8 cellular contexts compared by ENCODE assay signal in the genomic region with DNA sequence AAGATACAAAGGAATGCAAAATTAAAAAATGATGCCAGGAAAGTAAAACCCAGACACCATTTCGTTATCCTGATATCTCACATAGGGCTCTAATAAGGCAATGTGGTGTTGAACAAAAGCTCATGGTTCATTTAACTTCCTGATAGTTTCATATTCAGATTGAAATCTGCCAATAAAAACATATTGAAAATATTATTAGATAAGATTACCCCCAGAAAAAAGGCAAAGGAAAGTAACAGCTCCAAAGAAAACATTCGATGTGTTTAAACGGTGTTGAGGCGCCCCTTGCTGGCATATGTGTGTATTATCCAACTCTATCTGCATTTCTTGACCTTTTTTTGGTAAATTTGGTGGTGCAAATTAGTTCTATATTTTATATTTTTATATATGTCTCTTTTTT.
DNase-seq lines count a peak whose midpoint lies in the region; ATAC-seq and TF ChIP-seq lines count a peak whose summit lies in the region.

No MANE protein-coding gene starts in this region.

- peak; percentile 62 for TF ChIP-seq CTCF in retinal pigment epithelial cell (conservative IDR thresholded peaks at IDR 0.05; ENCODE audit: low read depth, low read length)

- intact Hi-C loops in Right ventricle myocardium superior (cut with DNase I), result loop anchor here (1.0 kb wide), 1 partner anchor 229 kb away; no protein-coding TSS in a partner anchor
- intact Hi-C loops in cardiac septum (cut with DNase I), result loop anchor here (1.0 to 2.0 kb wide), 2 partner anchors 170 to 228 kb away; no protein-coding TSS in a partner anchor

- peak; percentile 83 for ATAC-seq in Right ventricle myocardium superior (ENCODE audit: poor library complexity)
- ATAC-seq in GM21528 (IDR thresholded peaks at IDR 0.05; ENCODE audit: low FRiP score, unreplicated experiment), result no peak
- no peak for ATAC-seq in HG02610 (IDR thresholded peaks at IDR 0.05; ENCODE audit: unreplicated experiment)

- no peak overlapping the region for H3K4me3 ChIP-seq in retinal pigment epithelial cell (ENCODE audit: low read length)

- no peak for DNase-seq in Right ventricle myocardium superior
- DNase-seq in cardiac septum (ENCODE audit: low spot score), result no peak
- peak; percentile 13 for DNase-seq in NCI-H82 treated with DMSO at 0.1 percent for 48 hours (lab: John Stamatoyannopoulos, UW; ENCODE audit: unreplicated experiment)
- DNase-seq in activated effector memory CD4-positive, alpha-beta T cell treated with Interleukin-2 at 50 U/mL for 16 hours, result peak; percentile 5
- peak; percentile 41 for DNase-seq in glomerular visceral epithelial cell (ENCODE audit: extremely low spot score)
- DNase-seq in retinal pigment epithelial cell (ENCODE audit: low read depth), result peak; percentile 2

Comparison
In these comparisons a context has a peak if more than half of its experiments do, and no peak if none do; other contexts are left out.
1. DNase-seq: peak in NCI-H82 treated with DMSO at 0.1 percent for 48 hours (single experiment), activated effector memory CD4-positive, alpha-beta T cell treated with Interleukin-2 at 50 U/mL for 16 hours (single experiment), glomerular visceral epithelial cell (single experiment) and retinal pigment epithelial cell (single experiment); none in Right ventricle myocardium superior (single experiment) and cardiac septum (single experiment).